30 cellular contexts compared by ENCODE assay signal in the genomic region with DNA sequence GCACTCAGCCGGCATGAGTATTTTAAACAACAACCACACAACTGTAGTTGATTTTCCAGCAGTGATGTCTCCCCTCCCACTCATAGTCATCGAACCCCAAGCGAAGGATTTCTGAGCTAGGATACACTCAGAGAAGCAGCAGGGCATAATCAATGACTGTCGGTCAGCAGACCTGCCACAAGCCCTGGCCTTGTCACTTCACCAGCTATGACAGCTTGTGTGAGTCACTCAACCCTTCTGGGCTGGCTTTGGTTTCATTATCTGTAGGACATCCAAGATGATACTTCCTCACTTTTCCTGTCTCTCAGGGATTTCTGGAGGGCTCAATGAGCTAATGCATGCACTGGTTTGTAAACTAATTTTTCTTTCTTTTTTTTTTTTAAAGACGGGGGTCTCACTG.
"Had no signal": no experiment of that assay in that cellular context is flagged by ENCODE, and none has a peak within 500 bp of the region (broad histone marks: within the 10 kb centered on the region; RNA-seq: fewer than 3 reads in every experiment).

No MANE protein-coding gene starts in this region.

- DNase-seq: activated CD4-positive, alpha-beta T cell treated with anti-CD3 and anti-CD28 coated beads for 4 hours; activated CD4-positive, alpha-beta T cell treated with anti-CD3 and anti-CD28 coated beads, Interleukin-2, amount 50 U/mL, for 48 hours; activated CD4-positive, CD25-positive, alpha-beta regulatory T cell; activated effector memory CD4-positive, alpha-beta T cell treated with Interleukin-2 at 50 U/mL for 16 hours; activated naive CD4-positive, alpha-beta T cell treated with Interleukin-2 at 50 U/mL for 16 hours; activated naive CD8-positive, alpha-beta T cell treated with anti-CD3 and anti-CD28 coated beads for 36 hours; activated T-cell treated with anti-CD3 and anti-CD28 coated beads for 4 hours; activated T-cell treated with anti-CD3 and anti-CD28 coated beads, Interleukin-2, amount 50 U/mL, for 72 hours; cerebellar nuclear complex; colonic mucosa; dorsolateral prefrontal cortex; effector memory CD8-positive, alpha-beta T cell; erythroblast; gastrocnemius medialis; glutamatergic neuron; left ventricle myocardium inferior; mesendoderm; mucosa of descending colon; stimulated activated CD4-positive, alpha-beta T cell treated with anti-CD3 and anti-CD28 coated beads, Interleukin-1b, Interleukin-23, amount 100 ng/mL, for 48 hours; stimulated activated naive CD4-positive, alpha-beta T cell; SW 1271; T-helper 17 cell; T1000 had no signal

- H3K9me3 ChIP-seq: ascending aorta, colonic mucosa, gastrocnemius medialis, mucosa of descending colon, right lobe of liver had no signal

- H3K4me1 ChIP-seq: ascending aorta, colonic mucosa, gastrocnemius medialis, left ventricle myocardium inferior, right lobe of liver, suprapubic skin, tibial artery had no signal

- H3K27ac ChIP-seq: ascending aorta, cardiac muscle cell, colonic mucosa, dorsolateral prefrontal cortex, gastrocnemius medialis, left ventricle myocardium inferior, right lobe of liver, suprapubic skin, tibial artery had no signal

- H3K27me3 ChIP-seq: ascending aorta, cardiac muscle cell, colonic mucosa, right lobe of liver had no signal

- H3K36me3 ChIP-seq: ascending aorta, cardiac muscle cell, colonic mucosa, gastrocnemius medialis, left ventricle myocardium inferior, right lobe of liver, suprapubic skin, tibial artery had no signal

- H3K4me3 ChIP-seq: ascending aorta, cardiac muscle cell, colonic mucosa, dorsolateral prefrontal cortex, gastrocnemius medialis, left ventricle myocardium inferior, lung, mucosa of descending colon, right lobe of liver, smooth muscle cell, suprapubic skin, tibial artery had no signal
